In genomic region chr15:41890050-41890690, GRCh38 we compare ENCODE assay signal across 22 cellular contexts. TPM values are rescaled to one million over a fixed set of nuclear protein-coding genes. Genes with fewer than 3 reads are reported as not detected.
A peak's percentile ranks its signal among the peaks of the same experiment; 100 is the strongest.
DNase-seq lines count a peak whose midpoint lies in the region; ATAC-seq and TF ChIP-seq lines count a peak whose summit lies in the region.
"Had no signal": no experiment of that assay in that cellular context is flagged by ENCODE, and none has a peak within 500 bp of the region (broad histone marks: within the 10 kb centered on the region; RNA-seq: fewer than 3 reads in every experiment).

No MANE protein-coding gene starts in this region.

- CTCF ChIA-PET in OCI-LY7 (lab: Charles Lee; ENCODE audit: unreplicated experiment), result no interaction called here

- H3K9me2 ChIP-seq in OCI-LY7 (ENCODE audit: insufficient read depth, low read length), result no peaks in the 10 kb centered on the region

- H3K4me1 ChIP-seq in osteoblast (ENCODE audit: insufficient read depth, low read length), result peaks cover 12% of the 10 kb centered on the region
- H3K4me1 ChIP-seq in aorta (ENCODE audit: control insufficient read depth in 1 of 2, insufficient read depth in 2 of 2, low read length in 2 of 2), result no peaks in the 10 kb centered on the region
- H3K4me1 ChIP-seq in OCI-LY7 (ENCODE audit: insufficient read depth, low read length, poor library complexity, severe bottlenecking), result peaks cover 8% of the 10 kb centered on the region

- H3K4me3 ChIP-seq in osteoblast (ENCODE audit: insufficient read depth, low read length), result no peak overlapping the region
- H3K4me3 ChIP-seq in aorta (ENCODE audit: low read length in 2 of 2), result no peak overlapping the region
- H3K4me3 ChIP-seq in OCI-LY7 (ENCODE audit: low read depth, low read length, poor library complexity, severe bottlenecking), result no peak overlapping the region
- H3K4me3 ChIP-seq: BLaER1 treated with 17β-estradiol and CSF1 and Interleukin-3, amounts not matched to agents 10 nM and 100 nM; SK-N-MC had no signal

- no peaks in the 10 kb centered on the region for H3K9me3 Mint-ChIP-seq in activated naive CD8-positive, alpha-beta T cell treated with anti-CD3 and anti-CD28 coated beads, Interleukin-2, amount 10 ng/mL, durations not matched to agents 7 days and 5 days
- H3K9me3 Mint-ChIP-seq in activated naive CD8-positive, alpha-beta T cell treated with anti-CD3 and anti-CD28 coated beads, Interleukin-2, amount 50 U/mL, for 24 hours, result no peaks in the 10 kb centered on the region
- no peaks in the 10 kb centered on the region for H3K9me3 Mint-ChIP-seq in central memory CD8-positive, alpha-beta T cell

- H2AFZ ChIP-seq in osteoblast (ENCODE audit: low read length), result no peak overlapping the region
- H2AFZ ChIP-seq in OCI-LY7 (ENCODE audit: low read length), result no peak overlapping the region

- intact Hi-C loops in aorta (cut with DNase I), result loop anchor here in 1 of 2 donors (10.0 kb wide), 1 partner anchor 175 kb away; no protein-coding TSS in a partner anchor
- intact Hi-C loops in OCI-LY7 (cut with micrococcal nuclease; ENCODE audit: unreplicated experiment), result no loop called here

- H3K27me3 Mint-ChIP-seq in activated naive CD8-positive, alpha-beta T cell treated with anti-CD3 and anti-CD28 coated beads, Interleukin-2, amount 10 ng/mL, durations not matched to agents 7 days and 5 days, result no peaks in the 10 kb centered on the region
- H3K27me3 Mint-ChIP-seq in activated naive CD8-positive, alpha-beta T cell treated with anti-CD3 and anti-CD28 coated beads, Interleukin-2, amount 50 U/mL, for 24 hours, result no peaks in the 10 kb centered on the region
- H3K27me3 Mint-ChIP-seq in central memory CD8-positive, alpha-beta T cell, result no peaks in the 10 kb centered on the region

- no peak for DNase-seq in activated naive CD8-positive, alpha-beta T cell treated with anti-CD3 and anti-CD28 coated beads, Interleukin-2, amount 10 ng/mL, durations not matched to agents 7 days and 5 days
- no peak for DNase-seq in activated naive CD8-positive, alpha-beta T cell treated with anti-CD3 and anti-CD28 coated beads, Interleukin-2, amount 50 U/mL, for 24 hours
- DNase-seq in central memory CD8-positive, alpha-beta T cell (ENCODE audit: low spot score in 2 of 2), result no peak
- peak; percentile 56 for DNase-seq in osteoblast (ENCODE audit: insufficient read length, low spot score, missing footprints)
- no peak for DNase-seq in middle frontal gyrus (ENCODE audit: extremely low spot score, low spot score)
- DNase-seq in aorta, result no peak
- no peak for DNase-seq in OCI-LY7 (ENCODE audit: low spot score)
- DNase-seq: 8988T, EL, GF-D8, GOT3, IMR-90, Karpas-422, MV-4-11, NCI-H1694 treated with DMSO at 0.1 percent for 48 hours, NCI-H446 treated with DMSO at 0.1 percent for 48 hours, NCI-H526 treated with DMSO at 0.1 percent for 48 hours, SHP77 had no signal

- no peak for ATAC-seq in activated naive CD8-positive, alpha-beta T cell treated with anti-CD3 and anti-CD28 coated beads, Interleukin-2, amount 10 ng/mL, durations not matched to agents 7 days and 5 days (ENCODE audit: low read depth)
- no peak for ATAC-seq in activated naive CD8-positive, alpha-beta T cell treated with anti-CD3 and anti-CD28 coated beads, Interleukin-2, amount 50 U/mL, for 24 hours
- no peak for ATAC-seq in central memory CD8-positive, alpha-beta T cell (replicated peaks; ENCODE audit: extremely low read depth, poor library complexity, severe bottlenecking)
- ATAC-seq in aorta (ENCODE audit: low FRiP score) (no peak), HG03045 (IDR thresholded peaks at IDR 0.05; ENCODE audit: unreplicated experiment) (no peak)
- ATAC-seq: HCT116 had no signal

- H3K36me3 ChIP-seq in osteoblast (ENCODE audit: insufficient read depth, low read length) (no peaks in the 10 kb centered on the region), aorta (ENCODE audit: control insufficient read depth in 1 of 2, insufficient read depth in 2 of 2, low read length in 1 of 2) (no peaks in the 10 kb centered on the region), OCI-LY7 (ENCODE audit: insufficient read depth, low read length) (no peaks in the 10 kb centered on the region)
- H3K36me3 ChIP-seq: BLaER1 treated with 17β-estradiol and CSF1 and Interleukin-3, amounts not matched to agents 10 nM and 100 nM had no signal

- no peaks in the 10 kb centered on the region for H3K36me3 Mint-ChIP-seq in activated naive CD8-positive, alpha-beta T cell treated with anti-CD3 and anti-CD28 coated beads, Interleukin-2, amount 10 ng/mL, durations not matched to agents 7 days and 5 days
- H3K36me3 Mint-ChIP-seq in activated naive CD8-positive, alpha-beta T cell treated with anti-CD3 and anti-CD28 coated beads, Interleukin-2, amount 50 U/mL, for 24 hours (ENCODE audit: low read depth), result no peaks in the 10 kb centered on the region
- H3K36me3 Mint-ChIP-seq in central memory CD8-positive, alpha-beta T cell (ENCODE audit: insufficient read depth), result peaks cover 8% of the 10 kb centered on the region

- H4K20me1 ChIP-seq in osteoblast (ENCODE audit: insufficient read depth, low read length) (no peaks in the 10 kb centered on the region), OCI-LY7 (ENCODE audit: insufficient read depth, low read length) (no peaks in the 10 kb centered on the region)
- H4K20me1 ChIP-seq: BLaER1 treated with 17β-estradiol and CSF1 and Interleukin-3, amounts not matched to agents 10 nM and 100 nM had no signal

- H3K4me2 ChIP-seq in osteoblast (ENCODE audit: insufficient read depth, low read length) (no peak overlapping the region), OCI-LY7 (ENCODE audit: low read length) (no peak overlapping the region)

- H3K27me3 ChIP-seq in osteoblast (ENCODE audit: insufficient read depth, low read length) (no peaks in the 10 kb centered on the region), aorta (ENCODE audit: control insufficient read depth in 1 of 2, insufficient read depth in 2 of 2, low read length in 1 of 2) (no peaks in the 10 kb centered on the region)
- H3K27me3 ChIP-seq: BLaER1 treated with 17β-estradiol and CSF1 and Interleukin-3, amounts not matched to agents 10 nM and 100 nM had no signal

- POLR2A ChIA-PET in activated naive CD8-positive, alpha-beta T cell treated with anti-CD3 and anti-CD28 coated beads, Interleukin-2, amount 10 ng/mL, durations not matched to agents 7 days and 5 days (lab: Charles Lee), result no interaction called here
- POLR2A ChIA-PET in OCI-LY7 (lab: Charles Lee), result interaction anchor here (1.2 kb wide), 1 partner anchor 11 kb away, joined by 3 read pairs; no protein-coding TSS in a partner anchor

- no TSS peak for BruUV-seq in OCI-LY7 (replicated peaks; lab: Mats Ljungman, UMichigan)

- H3K4me3 Mint-ChIP-seq in activated naive CD8-positive, alpha-beta T cell treated with anti-CD3 and anti-CD28 coated beads, Interleukin-2, amount 10 ng/mL, durations not matched to agents 7 days and 5 days, result no peak overlapping the region
- H3K4me3 Mint-ChIP-seq in activated naive CD8-positive, alpha-beta T cell treated with anti-CD3 and anti-CD28 coated beads, Interleukin-2, amount 50 U/mL, for 24 hours, result no peak overlapping the region
- H3K4me3 Mint-ChIP-seq in central memory CD8-positive, alpha-beta T cell, result no peak overlapping the region

- peaks cover 18% of the 10 kb centered on the region for H3K4me1 Mint-ChIP-seq in activated naive CD8-positive, alpha-beta T cell treated with anti-CD3 and anti-CD28 coated beads, Interleukin-2, amount 10 ng/mL, durations not matched to agents 7 days and 5 days
- peaks cover 29% of the 10 kb centered on the region for H3K4me1 Mint-ChIP-seq in activated naive CD8-positive, alpha-beta T cell treated with anti-CD3 and anti-CD28 coated beads, Interleukin-2, amount 50 U/mL, for 24 hours
- H3K4me1 Mint-ChIP-seq in central memory CD8-positive, alpha-beta T cell, result peaks cover 46% of the 10 kb centered on the region

- no peak overlapping the region for H3K27ac ChIP-seq in osteoblast (ENCODE audit: low read depth, low read length)
- no peak overlapping the region for H3K27ac ChIP-seq in aorta (ENCODE audit: low read depth in 1 of 2, low read length in 2 of 2)
- no peak overlapping the region for H3K27ac ChIP-seq in OCI-LY7 (ENCODE audit: low read depth, low read length, poor library complexity, severe bottlenecking)
- H3K27ac ChIP-seq: BLaER1 treated with 17β-estradiol and CSF1 and Interleukin-3, amounts not matched to agents 10 nM and 100 nM; SK-N-MC had no signal

- TF ChIP-seq CTCF in osteoblast (IDR thresholded peaks at IDR 0.05; ENCODE audit: extremely low read depth, low read depth, low read length) (no peak), OCI-LY7 (conservative IDR thresholded peaks at IDR 0.05; ENCODE audit: low read length) (no peak)

- H3K27ac Mint-ChIP-seq in activated naive CD8-positive, alpha-beta T cell treated with anti-CD3 and anti-CD28 coated beads, Interleukin-2, amount 10 ng/mL, durations not matched to agents 7 days and 5 days, result peak overlapping the region; percentile 52
- H3K27ac Mint-ChIP-seq in activated naive CD8-positive, alpha-beta T cell treated with anti-CD3 and anti-CD28 coated beads, Interleukin-2, amount 50 U/mL, for 24 hours, result no peak overlapping the region
- H3K27ac Mint-ChIP-seq in central memory CD8-positive, alpha-beta T cell (ENCODE audit: low read depth), result peak overlapping the region; percentile 89

- 97 to 98% methylated on average over 6 of the region's 6 CpGs for WGBS in aorta, 2 donors

- H3K9me3 ChIP-seq in osteoblast (ENCODE audit: low read depth, low read length) (no peaks in the 10 kb centered on the region), aorta (ENCODE audit: control insufficient read depth, low read length) (no peaks in the 10 kb centered on the region), OCI-LY7 (ENCODE audit: low read length) (no peaks in the 10 kb centered on the region)
- H3K9me3 ChIP-seq: BLaER1 treated with 17β-estradiol and CSF1 and Interleukin-3, amounts not matched to agents 10 nM and 100 nM had no signal

- no peaks in the 10 kb centered on the region for H3K79me2 ChIP-seq in osteoblast (ENCODE audit: insufficient read depth, low read length)
- H3K79me2 ChIP-seq in OCI-LY7 (ENCODE audit: insufficient read depth, low read depth, low read length), result no peaks in the 10 kb centered on the region

RNA-seq across cellular contexts. Expression of gene SPTBN5, which starts 3.7 kb away (rescaled TPM):
- 1 to 10 TPM; 1.1 to 1.6 TPM for total RNA-seq in activated naive CD8-positive, alpha-beta T cell treated with anti-CD3 and anti-CD28 coated beads, Interleukin-2, amount 10 ng/mL, durations not matched to agents 7 days and 5 days
- under 0.01 and 0.36 TPM in 2 replicates for total RNA-seq in osteoblast
- 1 to 10 TPM; 1.9 to 5.5 TPM for total RNA-seq in aorta
- 10 to 100 TPM in 1 of 2 donors, under 1 TPM in 1; 0.63 to 10.5 TPM for polyA plus RNA-seq in aorta
- total RNA-seq in OCI-LY7 (2014; rRNA removed; shearing (Covaris generic)), result 0.03 TPM in 2 replicates
- total RNA-seq in OCI-LY7 (2022), result 0.04 and 0.17 TPM in 2 replicates

RNA-seq across cellular contexts. Expression of gene PLA2G4B, which starts 51.5 kb away (rescaled TPM):
- 10 to 100 TPM; 21.5 to 26.0 TPM for total RNA-seq in activated naive CD8-positive, alpha-beta T cell treated with anti-CD3 and anti-CD28 coated beads, Interleukin-2, amount 10 ng/mL, durations not matched to agents 7 days and 5 days
- total RNA-seq in osteoblast (0.72 and 1.2 TPM in 2 replicates), aorta (10 to 100 TPM in 1 of 2 donors, 1 to 10 TPM in 1; 6.7 to 11.1 TPM), OCI-LY7 (2022) (9.5 and 12.0 TPM in 2 replicates)
- 10 to 100 TPM; 14.3 to 51.8 TPM for polyA plus RNA-seq in aorta
- 9.4 and 11.1 TPM in 2 replicates for total RNA-seq in OCI-LY7 (2014; rRNA removed; shearing (Covaris generic))
